ENCODE assay signal across 1 cellular context in the genomic region with DNA sequence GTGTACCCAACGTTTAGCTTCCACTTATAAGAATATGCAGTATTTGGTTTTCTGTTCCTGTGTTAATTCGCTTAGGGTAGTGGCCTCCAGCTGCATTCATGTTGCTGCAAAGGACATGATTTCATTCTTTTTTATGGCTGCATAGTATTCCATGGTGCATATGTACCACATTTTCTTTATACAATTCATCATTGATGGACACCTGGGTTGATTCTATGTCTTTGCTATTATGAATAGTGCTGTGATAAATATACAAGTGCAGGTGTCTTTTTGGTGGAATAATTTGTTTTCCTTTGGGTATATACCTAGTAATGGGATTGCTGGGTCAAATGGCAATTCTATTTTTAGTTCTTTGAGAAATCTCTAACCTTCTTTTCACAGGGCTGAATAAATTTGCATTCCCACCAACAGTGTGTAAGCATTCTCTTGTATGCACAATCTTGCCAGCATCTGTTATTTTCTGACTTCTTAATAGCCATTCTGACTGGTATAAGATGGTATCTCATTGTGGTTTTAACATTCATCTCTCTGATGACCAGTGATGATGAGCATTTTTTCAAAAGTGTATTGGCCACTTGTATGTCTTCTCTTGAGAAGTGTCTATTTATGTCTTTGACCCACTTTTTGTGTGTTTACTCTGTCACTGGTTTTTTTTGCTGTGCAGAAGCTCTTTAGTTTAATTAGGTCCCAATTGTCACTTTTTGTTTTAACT.
TF ChIP-seq lines count a peak whose summit lies in the region.

No MANE protein-coding gene starts in this region.

TF ChIP-seq in K562, 482 proteins besides CTCF, POLR2A, EP300 and RAD21:
- TF ChIP-seq MIER1 (IDR thresholded peaks at IDR 0.05; ENCODE audit: low read depth), result no peak
- TF ChIP-seq MEF2D (tag; conservative IDR thresholded peaks at IDR 0.05; ENCODE audit: low read depth), result no peak
- peak; percentile 11 for TF ChIP-seq RBM25 (IDR thresholded peaks at IDR 0.05; ENCODE audit: low read depth, low read length, severe bottlenecking)
- TF ChIP-seq ZNF146 (CRISPR knock-in tag; IDR thresholded peaks at IDR 0.05; ENCODE audit: unreplicated experiment), result peak; percentile 68
